In genomic region chr2:187542123-187542522, GRCh38 we compare ENCODE assay signal across 17 cellular contexts. TPM values are rescaled to one million over a fixed set of nuclear protein-coding genes. Genes with fewer than 3 reads are reported as not detected.
A peak's percentile ranks its signal among the peaks of the same experiment; 100 is the strongest.
DNase-seq lines count a peak whose midpoint lies in the region; ATAC-seq, FAIRE-seq and TF ChIP-seq lines count a peak whose summit lies in the region.
"Had no signal": no experiment of that assay in that cellular context is flagged by ENCODE, and none has a peak within 500 bp of the region (broad histone marks: within the 10 kb centered on the region; RNA-seq: fewer than 3 reads in every experiment).

No MANE protein-coding gene starts in this region.

- 43% methylated on average over 2 of the region's 2 CpGs for WGBS in liver
- WGBS in stomach, 5 donors = 62 to 72% (median 68%) methylated on average over 2 of the region's 2 CpGs

- TF ChIP-seq RAD21 in HCT116 (IDR thresholded peaks at IDR 0.05; ENCODE audit: low read depth) = no peak
- TF ChIP-seq RAD21 in liver (IDR thresholded peaks at IDR 0.05) = no peak

- H3K4me2 ChIP-seq in HCT116 (ENCODE audit: low read length) (peak overlapping the region; percentile 77), astrocyte (ENCODE audit: low read length) (peak overlapping the region; percentile 77)

- TF ChIP-seq CTCF in HCT116 (IDR thresholded peaks at IDR 0.05 in 2 of 3, conservative IDR thresholded peaks at IDR 0.05 in 1 of 3; ENCODE audit: borderline replicate concordance in 1 of 3, insufficient read depth in 1 of 3, low read depth in 2 of 3, low read length in 2 of 3) (no peak), astrocyte (IDR thresholded peaks at IDR 0.05; ENCODE audit: insufficient read depth, low read depth, low read length) (no peak), liver (IDR thresholded peaks at IDR 0.05; ENCODE audit: low read depth, low read length, missing input control) (no peak), stomach (IDR thresholded peaks at IDR 0.05) (no peak)

- no peaks in the 10 kb centered on the region for H3K36me3 ChIP-seq in HCT116 (ENCODE audit: control insufficient read depth in 1 of 2, insufficient read depth in 2 of 2, low read length in 2 of 2)
- H3K36me3 ChIP-seq in astrocyte (ENCODE audit: insufficient read depth, low read length) = peaks cover 3% of the 10 kb centered on the region
- H3K36me3 ChIP-seq in liver (ENCODE audit: control insufficient read depth in 4 of 4, insufficient read depth in 3 of 4, low read depth in 1 of 4, low read length in 3 of 4) = peaks cover 0 to 7% (median 0%) of the 10 kb centered on the region in 4 donors
- no peaks in the 10 kb centered on the region for H3K36me3 ChIP-seq in stomach

- H3K79me2 ChIP-seq in HCT116 (ENCODE audit: insufficient read depth, low read length) (no peaks in the 10 kb centered on the region; the same call in 1 of the 2 replicates), astrocyte (ENCODE audit: insufficient read depth, low read length) (peaks cover 52% of the 10 kb centered on the region)
- H3K79me2 ChIP-seq: parathyroid adenoma had no signal

- peak overlapping the region; percentile 17 to 36 for H3K4me3 ChIP-seq in HCT116 (replicated peaks in 1 of 2; ENCODE audit: low read depth in 1 of 2, low read length in 2 of 2)
- H3K4me3 ChIP-seq in astrocyte (ENCODE audit: insufficient read depth, low read depth, low read length) = peak overlapping the region; percentile 21
- peak overlapping the region in 1 of 3 donors; percentile 22 for H3K4me3 ChIP-seq in liver (ENCODE audit: low read depth in 1 of 3, low read length in 3 of 3)
- no peak overlapping the region for H3K4me3 ChIP-seq in stomach

- peaks cover 58 to 79% of the 10 kb centered on the region in 2 experiments for H3K4me1 ChIP-seq in HCT116 (ENCODE audit: control insufficient read depth in 1 of 2, insufficient read depth in 2 of 2, low read length in 2 of 2)
- H3K4me1 ChIP-seq in astrocyte (ENCODE audit: insufficient read depth, low read length) = peaks cover 66% of the 10 kb centered on the region
- H3K4me1 ChIP-seq in liver (ENCODE audit: control insufficient read depth in 4 of 4, insufficient read depth in 4 of 4, low read length in 3 of 4) = peaks cover 11 to 42% (median 21%) of the 10 kb centered on the region in 4 donors
- H3K4me1 ChIP-seq in stomach = peaks cover 0 to 49% (median 14%) of the 10 kb centered on the region in 4 donors
- H3K4me1 ChIP-seq: parathyroid adenoma had no signal

- DNase-seq in HCT116 (ENCODE audit: low read depth, low spot score) (no peak), astrocyte (ENCODE audit: low read depth) (peak; percentile 47), stomach (no peak), NCI-H128 (lab: John Stamatoyannopoulos, UW; ENCODE audit: unreplicated experiment) (no peak), SIG-M5 treated with dmso at 0.1 percent for 504 hours (lab: John Stamatoyannopoulos, UW; ENCODE audit: unreplicated experiment) (no peak), caudate nucleus (lab: John Stamatoyannopoulos, UW) (no peak)
- DNase-seq: CD8-positive, alpha-beta memory T cell; GOT3; NCI-H187 treated with DMSO at 0.1 percent for 48 hours; stimulated activated CD4-positive, alpha-beta T cell treated with anti-CD3 and anti-CD28 coated beads, Interleukin-4, amount 100 ng/mL, for 1 hour; stimulated activated naive CD4-positive, alpha-beta T cell treated with Interleukin-2 at 50 U/mL for 16 hours had no signal

- peak overlapping the region; percentile 11 for H3K27ac Mint-ChIP-seq in astrocyte (ENCODE audit: unreplicated experiment)
- H3K27ac Mint-ChIP-seq: activated T-helper 1 cell treated with anti-CD3 and anti-CD28 coated beads, Interleukin-12 subunit alpha, Interleukin-12 subunit beta, Interleukin-2, Interleukin-4 antibody, amounts not matched to agents 30 ng/mL and 10 ng/mL and 1 ng/mL, durations not matched to agents 14 hours and 24 hours and 36 hours; CD8-positive, alpha-beta memory T cell had no signal

- H3K27ac ChIP-seq in HCT116 (ENCODE audit: low read depth, low read length) = peak overlapping the region; percentile 93
- peak overlapping the region; percentile 96 for H3K27ac ChIP-seq in astrocyte (ENCODE audit: low read depth, low read length)
- H3K27ac ChIP-seq in liver (ENCODE audit: low read depth in 1 of 2, low read length in 2 of 2) = peak overlapping the region; percentile 92 to 96
- H3K27ac ChIP-seq in stomach = peak overlapping the region in 4 of 5 donors; percentile 65 to 89 (median 70)
- no peak overlapping the region for H3K27ac ChIP-seq in caudate nucleus (ENCODE audit: low read depth, low read length)

- ATAC-seq in HCT116 (no peak), GM21390 (IDR thresholded peaks at IDR 0.05; ENCODE audit: unreplicated experiment) (no peak)
- ATAC-seq: activated CD4-positive, CD25-positive, alpha-beta regulatory T cell treated with anti-CD3 and anti-CD28 coated beads, Interleukin-2, amount 50 U/mL, for 24 hours had no signal

- peaks cover 4% of the 10 kb centered on the region for H3K36me3 Mint-ChIP-seq in astrocyte (ENCODE audit: low read depth, unreplicated experiment)
- H3K36me3 Mint-ChIP-seq: CD8-positive, alpha-beta memory T cell had no signal

- POLR2A ChIA-PET in HCT116 (lab: Charles Lee) = no interaction called here

- TF ChIP-seq POLR2A in HCT116 (IDR thresholded peaks at IDR 0.05; ENCODE audit: borderline replicate concordance, extremely low read depth, insufficient read depth, insufficient read length) (no peak), stomach (IDR thresholded peaks at IDR 0.05) (no peak)

- no peak for FAIRE-seq in astrocyte (lab: Jason Lieb, UNC)
- FAIRE-seq: bronchial epithelial cell had no signal

- no TSS peak for BruUV-seq in HCT116 (replicated peaks; lab: Mats Ljungman, UMichigan)

- intact Hi-C loops in HCT116 (cut with micrococcal nuclease) (loop anchor here (5.0 kb wide), 1 partner anchor 755 kb away; no protein-coding TSS in a partner anchor), stomach (cut with DNase I; ENCODE audit: low total_unique reads) (no loop called here)

- H2AFZ ChIP-seq in HCT116 (ENCODE audit: low read depth, low read length, poor library complexity, severe bottlenecking) (peak overlapping the region; percentile 52), astrocyte (ENCODE audit: low read depth, low read length) (no peak overlapping the region)
- H2AFZ ChIP-seq: parathyroid adenoma had no signal

- H4K20me1 ChIP-seq in HCT116 (ENCODE audit: insufficient read depth) (no peaks in the 10 kb centered on the region), astrocyte (ENCODE audit: insufficient read depth, low read length) (no peaks in the 10 kb centered on the region)

- H3K9me2 ChIP-seq in HCT116 (ENCODE audit: insufficient read depth) = no peaks in the 10 kb centered on the region

- no peak overlapping the region for H3K4me3 Mint-ChIP-seq in astrocyte (ENCODE audit: unreplicated experiment)
- H3K4me3 Mint-ChIP-seq: activated T-helper 1 cell treated with anti-CD3 and anti-CD28 coated beads, Interleukin-12 subunit alpha, Interleukin-12 subunit beta, Interleukin-2, Interleukin-4 antibody, amounts not matched to agents 30 ng/mL and 10 ng/mL and 1 ng/mL, durations not matched to agents 14 hours and 24 hours and 36 hours; CD8-positive, alpha-beta memory T cell had no signal

- RAD21 ChIA-PET in HCT116 (lab: Charles Lee; ENCODE audit: low non-redundant PET in 1 of 2, low total read pairs in 2 of 2, uncharacterized antibody in 2 of 2, unreplicated experiment in 2 of 2) = interaction anchor here in 1 of 2 experiments (0.7 kb wide), 1 partner anchor 16 kb away, joined by 3 read pairs; no protein-coding TSS in a partner anchor

- H3K27me3 Mint-ChIP-seq in astrocyte (ENCODE audit: low read depth, unreplicated experiment) = no peaks in the 10 kb centered on the region
- H3K27me3 Mint-ChIP-seq: CD8-positive, alpha-beta memory T cell had no signal

- no peaks in the 10 kb centered on the region for H3K9me3 ChIP-seq in HCT116 (ENCODE audit: control insufficient read depth in 1 of 2, insufficient read depth in 1 of 2, low read depth in 1 of 2, low read length in 2 of 2)
- H3K9me3 ChIP-seq in astrocyte (ENCODE audit: insufficient read depth, low read depth, low read length) = no peaks in the 10 kb centered on the region
- no peaks in the 10 kb centered on the region for H3K9me3 ChIP-seq in liver (ENCODE audit: control insufficient read depth in 4 of 4, low read length in 3 of 4)
- peaks cover 0 to 6% (median 2%) of the 10 kb centered on the region in 4 donors for H3K9me3 ChIP-seq in stomach

- CTCF ChIA-PET in HCT116 (lab: Charles Lee) = no interaction called here

- no peak for TF ChIP-seq EP300 in stomach (IDR thresholded peaks at IDR 0.05)

- no peaks in the 10 kb centered on the region for H3K27me3 ChIP-seq in HCT116 (ENCODE audit: insufficient read depth, low read length)
- no peaks in the 10 kb centered on the region for H3K27me3 ChIP-seq in astrocyte (ENCODE audit: insufficient read depth, low read length)
- no peaks in the 10 kb centered on the region for H3K27me3 ChIP-seq in liver (ENCODE audit: control insufficient read depth in 4 of 4, insufficient read depth in 4 of 4, low read length in 3 of 4)
- no peaks in the 10 kb centered on the region for H3K27me3 ChIP-seq in stomach

- H3K9ac ChIP-seq in HCT116 (ENCODE audit: low read length) = peak overlapping the region; percentile 62
- H3K9ac ChIP-seq in astrocyte (ENCODE audit: low read length) = peak overlapping the region; percentile 80
- H3K9ac ChIP-seq in liver (ENCODE audit: low read depth in 1 of 2, low read length in 2 of 2) = peak overlapping the region; percentile 14 to 81
- H3K9ac ChIP-seq: parathyroid adenoma had no signal

- H3K4me1 Mint-ChIP-seq in astrocyte (ENCODE audit: low read depth, unreplicated experiment) = peaks cover 30% of the 10 kb centered on the region
- H3K4me1 Mint-ChIP-seq: CD8-positive, alpha-beta memory T cell had no signal

- peaks cover 2% of the 10 kb centered on the region for H3K9me3 Mint-ChIP-seq in astrocyte (ENCODE audit: unreplicated experiment)
- H3K9me3 Mint-ChIP-seq: activated T-helper 1 cell treated with anti-CD3 and anti-CD28 coated beads, Interleukin-12 subunit alpha, Interleukin-12 subunit beta, Interleukin-2, Interleukin-4 antibody, amounts not matched to agents 30 ng/mL and 10 ng/mL and 1 ng/mL, durations not matched to agents 14 hours and 24 hours and 36 hours had no signal

TF ChIP-seq in HCT116, 20 proteins besides CTCF, POLR2A, EP300 and RAD21 (continues in another document):
- no peak for TF ChIP-seq SIN3A (IDR thresholded peaks at IDR 0.05; ENCODE audit: low read depth)
- TF ChIP-seq POLR2AphosphoS5 (IDR thresholded peaks at IDR 0.05; ENCODE audit: low read depth, low read length) = no peak

TF ChIP-seq in liver, 16 proteins besides CTCF, POLR2A, EP300 and RAD21:
- no peak for TF ChIP-seq RXRA (IDR thresholded peaks at IDR 0.05)
- TF ChIP-seq GABPA (IDR thresholded peaks at IDR 0.05 in 1 of 2, conservative IDR thresholded peaks at IDR 0.05 in 1 of 2) = no peak
- no peak for TF ChIP-seq FOXA2 (IDR thresholded peaks at IDR 0.05)
- no peak for TF ChIP-seq HNF4A (conservative IDR thresholded peaks at IDR 0.05)
- TF ChIP-seq JUND (IDR thresholded peaks at IDR 0.05) = peak in 1 of 2 donors; percentile 1
- no peak for TF ChIP-seq HNF4G (IDR thresholded peaks at IDR 0.05)
TF ChIP-seq in liver: peak in this region for 1.

RNA-seq across cellular contexts. Expression of gene TFPI, which starts 12.1 kb away (rescaled TPM):
- total RNA-seq in HCT116 (2021; ENCODE audit: unreplicated experiment) = 29.1 TPM
- 6.9 and 8.7 TPM in 2 replicates for polyA plus RNA-seq in HCT116 (2012)
- total RNA-seq in astrocyte = 52.9 and 56.6 TPM in 2 replicates
- 100 to 1,000 TPM; 109 to 152 TPM for total RNA-seq in liver
- 100 to 1,000 TPM in 1 of 2 donors, 10 to 100 TPM in 1; 55.8 to 211 TPM for polyA plus RNA-seq in liver
- total RNA-seq in stomach = 100 to 1,000 TPM in 1 of 5 donors, 10 to 100 TPM in 3, 1 to 10 TPM in 1; 7.5 to 118 (median 23.9) TPM
- 10 to 100 TPM; 10.3 to 13.6 (median 12.1) TPM for polyA plus RNA-seq in stomach
- total RNA-seq: CD8-positive, alpha-beta memory T cell had no signal
- polyA plus RNA-seq: CD8-positive, alpha-beta memory T cell had no signal

Comparison
In these comparisons a context has a peak if more than half of its experiments do, and no peak if none do; other contexts are left out.
1. H3K4me3 ChIP-seq: peak in HCT116 (2 of 2) and astrocyte (single experiment); none in stomach (0 of 4).
2. Peak in every context shown above with its lines, with median percentiles within 50 percentile points of each other: H3K9ac ChIP-seq.